ENCODE assay signal across 21 cellular contexts in genomic region chr16:282944-283744, GRCh38. TPM values are rescaled to one million over a fixed set of nuclear protein-coding genes. Genes with fewer than 3 reads are reported as not detected.
DNase-seq lines count a peak whose midpoint lies in the region; ATAC-seq, FAIRE-seq and TF ChIP-seq lines count a peak whose summit lies in the region.
"Had no signal": no experiment of that assay in that cellular context is flagged by ENCODE, and none has a peak within 500 bp of the region (broad histone marks: within the 10 kb centered on the region; RNA-seq: fewer than 3 reads in every experiment).

TSS of gene PDIA2 (plus strand) at chr16:283164. CDS start at chr16:283170, 6 bp downstream.

- DNase-seq in Ammon's horn (ENCODE audit: low spot score): peak; percentile 55
- DNase-seq in frontal cortex (ENCODE audit: low spot score in 2 of 2): peak in 1 of 2 donors; percentile 22
- DNase-seq in neuronal stem cell (ENCODE audit: low spot score): no peak
- DNase-seq in mesendoderm: no peak
- DNase-seq: CD4-positive, alpha-beta memory T cell; HFFc6; KG1; NCI-H1105 treated with DMSO at 0.1 percent for 48 hours; NCI-H187; NCI-H446; NCI-H748 treated with DMSO at 0.1 percent for 48 hours; Right ventricle myocardium superior had no signal

- peak within 1 kb of the TSS; percentile 57 for H3K18ac ChIP-seq in neuronal stem cell (ENCODE audit: low read length)
- no peak within 1 kb of the TSS for H3K18ac ChIP-seq in mesendoderm (ENCODE audit: low read length)

- H3K4me3 ChIP-seq in HEK293 (ENCODE audit: low read depth, low read length) (no peak within 1 kb of the TSS), neuronal stem cell (ENCODE audit: low read length in 2 of 2) (no peak within 1 kb of the TSS), mesendoderm (ENCODE audit: low read length) (no peak within 1 kb of the TSS)

- ATAC-seq in activated T-helper 17 cell treated with anti-CD3 and anti-CD28 coated beads, Interleukin-2, amount 50 U/mL, for 72 hours (replicated peaks): no peak
- ATAC-seq in GM21390 (IDR thresholded peaks at IDR 0.05; ENCODE audit: unreplicated experiment) (no peak), HG02938 (IDR thresholded peaks at IDR 0.05; ENCODE audit: unreplicated experiment) (no peak)
- ATAC-seq: Panc1 had no signal

- H3K27ac ChIP-seq in HEK293 (ENCODE audit: extremely low read depth, low read depth, low read length): no peak within 1 kb of the TSS
- no peak within 1 kb of the TSS for H3K27ac ChIP-seq in neuronal stem cell (replicated peaks; ENCODE audit: low read length)
- no peak within 1 kb of the TSS for H3K27ac ChIP-seq in mesendoderm (ENCODE audit: low read depth, low read length)

- POLR2A ChIA-PET in HEK293 (lab: Yijun Ruan, JAX): no interaction called here

- H3K27me3 ChIP-seq in neuronal stem cell (ENCODE audit: control insufficient read depth in 3 of 3, insufficient read depth in 3 of 3, low read depth in 1 of 3, low read length in 3 of 3) (peaks cover 2 to 46% (median 35%) of the 10 kb centered on the region in 3 experiments), mesendoderm (ENCODE audit: insufficient read depth, low read length, poor library complexity) (peaks cover 1% of the 10 kb centered on the region)

- H3K9me3 ChIP-seq in HEK293 (ENCODE audit: control insufficient read depth, insufficient read depth, low read depth, low read length): no peaks in the 10 kb centered on the region
- peaks cover 5 to 10% of the 10 kb centered on the region in 2 donors for H3K9me3 ChIP-seq in neuronal stem cell (replicated peaks in 1 of 2; ENCODE audit: control insufficient read depth in 2 of 2, insufficient read depth in 1 of 2, low read depth in 1 of 2, low read length in 2 of 2)

- no peak within 1 kb of the TSS for H2BK15ac ChIP-seq in neuronal stem cell (ENCODE audit: low read length)
- no peak within 1 kb of the TSS for H2BK15ac ChIP-seq in mesendoderm (replicated peaks; ENCODE audit: low read depth)

- no peak for TF ChIP-seq CTCF in HEK293 (tag by site-specific recombination; IDR thresholded peaks at IDR 0.05)

- H2AFZ ChIP-seq in neuronal stem cell (ENCODE audit: low read length): no peak within 1 kb of the TSS

- no peak within 1 kb of the TSS for H3K4me3 Mint-ChIP-seq in activated T-helper 17 cell treated with anti-CD3 and anti-CD28 coated beads, Interleukin-2, amount 50 U/mL, for 72 hours
- H3K4me3 Mint-ChIP-seq: CD4-positive, alpha-beta memory T cell; HFFc6 had no signal

- no CpG with 5 or more reads among the region's 28 CpGs for WGBS in neuronal stem cell (ENCODE audit: extremely low coverage in 2 of 2, insufficient read length in 2 of 2, insufficient replicate concordance in 1 of 2), 2 donors
- no CpG with 5 or more reads among the region's 28 CpGs for WGBS in mesendoderm (ENCODE audit: extremely low coverage, insufficient coverage, low lambda C conversion rate)

- H2BK12ac ChIP-seq in neuronal stem cell (ENCODE audit: low read length): no peak within 1 kb of the TSS

- H3K79me1 ChIP-seq in neuronal stem cell (ENCODE audit: low read depth, low read length) (no peaks in the 10 kb centered on the region), mesendoderm (ENCODE audit: low read length) (no peaks in the 10 kb centered on the region)

- no peaks in the 10 kb centered on the region for H3K27me3 Mint-ChIP-seq in activated T-helper 17 cell treated with anti-CD3 and anti-CD28 coated beads, Interleukin-2, amount 50 U/mL, for 72 hours

- peak within 1 kb of the TSS; percentile 44 for H3K9ac ChIP-seq in neuronal stem cell (ENCODE audit: low read depth, low read length, poor library complexity)
- H3K9ac ChIP-seq in mesendoderm (ENCODE audit: low read length): no peak within 1 kb of the TSS

- H3K4me2 ChIP-seq in neuronal stem cell (ENCODE audit: insufficient read depth, low read length, poor library complexity, severe bottlenecking) (no peak within 1 kb of the TSS), mesendoderm (ENCODE audit: low read length) (no peak within 1 kb of the TSS)

- H3K4ac ChIP-seq in neuronal stem cell (ENCODE audit: low read length) (no peak within 1 kb of the TSS), mesendoderm (ENCODE audit: low read depth, low read length) (no peak within 1 kb of the TSS)

- no peak within 1 kb of the TSS for H4K8ac ChIP-seq in neuronal stem cell (ENCODE audit: low read depth, low read length)
- H4K8ac ChIP-seq in mesendoderm (ENCODE audit: low read depth, low read length): no peak within 1 kb of the TSS

- H4K5ac ChIP-seq in mesendoderm (ENCODE audit: low read length): no peak within 1 kb of the TSS

- H3K27ac Mint-ChIP-seq in activated T-helper 17 cell treated with anti-CD3 and anti-CD28 coated beads, Interleukin-2, amount 50 U/mL, for 72 hours: no peak within 1 kb of the TSS
- H3K27ac Mint-ChIP-seq: HFFc6 had no signal

- peaks cover 5% of the 10 kb centered on the region for H3K36me3 Mint-ChIP-seq in activated T-helper 17 cell treated with anti-CD3 and anti-CD28 coated beads, Interleukin-2, amount 50 U/mL, for 72 hours (ENCODE audit: low read depth)

- H2BK120ac ChIP-seq in neuronal stem cell (ENCODE audit: low read depth, low read length) (no peak within 1 kb of the TSS), mesendoderm (ENCODE audit: low read depth, low read length) (no peak within 1 kb of the TSS)

- CTCF ChIA-PET in HEK293 (lab: Yijun Ruan, JAX): interaction anchor here (0.8 kb wide), 1 partner anchor 10 kb away, joined by 3 read pairs; no protein-coding TSS in a partner anchor

- H4K91ac ChIP-seq in neuronal stem cell (ENCODE audit: low read depth, low read length, poor library complexity): no peak within 1 kb of the TSS

- H2AK5ac ChIP-seq in neuronal stem cell (ENCODE audit: low read depth, low read length) (peak within 1 kb of the TSS; percentile 56), mesendoderm (ENCODE audit: low read length) (no peak within 1 kb of the TSS)

- no peak within 1 kb of the TSS for H3K56ac ChIP-seq in mesendoderm (ENCODE audit: low read length)

- no peaks in the 10 kb centered on the region for H3K9me3 Mint-ChIP-seq in activated T-helper 17 cell treated with anti-CD3 and anti-CD28 coated beads, Interleukin-2, amount 50 U/mL, for 72 hours
- H3K9me3 Mint-ChIP-seq: HFFc6 had no signal

- peak within 1 kb of the TSS; percentile 84 for H3K14ac ChIP-seq in neuronal stem cell (ENCODE audit: low read length)

- FAIRE-seq in frontal cortex (lab: Jason Lieb, UNC): no peak
- FAIRE-seq: D721Med, H1 had no signal

- no peaks in the 10 kb centered on the region for H3K79me2 ChIP-seq in mesendoderm (ENCODE audit: control insufficient read depth, insufficient read depth, low read length)

- H3K36me3 ChIP-seq in HEK293 (ENCODE audit: control insufficient read depth in 2 of 2, insufficient read depth in 1 of 2, low read length in 2 of 2) (peaks cover 0 to 25% of the 10 kb centered on the region in 2 experiments; a peak in 1 of 3 replicates), neuronal stem cell (replicated peaks in 1 of 2; ENCODE audit: control insufficient read depth in 2 of 2, insufficient read depth in 2 of 2, low read length in 2 of 2) (peaks cover 11 to 19% of the 10 kb centered on the region in 2 donors), mesendoderm (ENCODE audit: control insufficient read depth, insufficient read depth, low read length) (peaks cover 4% of the 10 kb centered on the region)

- no peaks in the 10 kb centered on the region for H3K4me1 Mint-ChIP-seq in activated T-helper 17 cell treated with anti-CD3 and anti-CD28 coated beads, Interleukin-2, amount 50 U/mL, for 72 hours

- H3K23ac ChIP-seq in neuronal stem cell (ENCODE audit: low read depth, low read length, poor library complexity) (peak within 1 kb of the TSS; percentile 65), mesendoderm (ENCODE audit: low read length) (no peak within 1 kb of the TSS)

- no peaks in the 10 kb centered on the region for H3K4me1 ChIP-seq in HEK293 (ENCODE audit: control insufficient read depth, insufficient read depth, low read length)
- H3K4me1 ChIP-seq in neuronal stem cell (ENCODE audit: control insufficient read depth in 2 of 2, insufficient read depth in 1 of 2, low read depth in 1 of 2, low read length in 2 of 2): no peaks in the 10 kb centered on the region
- H3K4me1 ChIP-seq in mesendoderm (ENCODE audit: control insufficient read depth, low read depth, low read length): no peaks in the 10 kb centered on the region

- H2BK5ac ChIP-seq in neuronal stem cell (ENCODE audit: low read length): peak within 1 kb of the TSS; percentile 66
- H2BK5ac ChIP-seq in mesendoderm (ENCODE audit: low read length): no peak within 1 kb of the TSS

TF ChIP-seq in HEK293, 187 proteins besides CTCF, POLR2A, EP300 and RAD21 (continues in another document):
- TF ChIP-seq KLF1 (tag by site-specific recombination; IDR thresholded peaks at IDR 0.05) (peak; percentile 23; the same call in 1 of the 2 replicates), ZBTB10 (tag by site-specific recombination; IDR thresholded peaks at IDR 0.05) (no peak), ZIC2 (tag by site-specific recombination; IDR thresholded peaks at IDR 0.05) (peak; percentile 82)

RNA-seq across cellular contexts. Expression of gene PDIA2, which starts in this region (rescaled TPM):
- 11.4 TPM for total RNA-seq in frontal cortex
- 0.43 TPM for polyA plus RNA-seq in neuronal stem cell (2013, experiment 1 of 2)
- polyA plus RNA-seq in neuronal stem cell (2013, experiment 2 of 2): 0.42 TPM
- not detected for total RNA-seq in activated T-helper 17 cell treated with anti-CD3 and anti-CD28 coated beads, Interleukin-2, amount 50 U/mL, for 72 hours
- polyA plus RNA-seq in mesendoderm (2013, experiment 1 of 2): 0.24 TPM
- polyA plus RNA-seq in mesendoderm (2013, experiment 2 of 2): 0.35 TPM
- total RNA-seq: A673; CD4-positive, alpha-beta memory T cell; HFFc6; MCF 10A had no signal
- polyA plus RNA-seq: CD4-positive, alpha-beta memory T cell had no signal

Comparison
In these comparisons a context has a peak if more than half of its experiments do, and no peak if none do; other contexts are left out.
1. RNA of gene PDIA2 (total RNA-seq): 11.4 TPM in frontal cortex (single experiment); not detected in activated T-helper 17 cell treated with anti-CD3 and anti-CD28 coated beads, Interleukin-2, amount 50 U/mL, for 72 hours; every median in the first group is over 10 times any median in the second.